ENCODE assay signal across 30 cellular contexts in the genomic region with DNA sequence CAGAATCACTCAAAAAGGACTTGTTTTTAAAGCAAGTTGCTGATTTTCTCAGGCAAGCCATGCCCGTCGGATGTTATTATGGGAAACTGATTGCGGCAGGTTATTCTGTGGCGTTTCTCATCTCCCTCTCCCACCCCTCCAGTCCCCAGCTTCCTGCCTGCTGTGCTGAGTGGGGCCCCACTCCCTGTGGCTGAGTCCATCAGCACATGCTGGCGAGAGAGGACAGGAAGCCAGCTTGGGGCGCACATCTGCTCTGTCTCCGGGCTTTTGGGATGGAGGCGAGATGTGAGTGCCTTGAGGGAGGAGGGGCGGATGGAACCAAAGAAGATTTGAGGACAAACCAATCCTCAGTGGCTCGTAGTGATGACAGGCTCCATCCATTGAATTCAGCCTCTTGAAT.
DNase-seq lines count a peak whose midpoint lies in the region; ATAC-seq and TF ChIP-seq lines count a peak whose summit lies in the region.
"Had no signal": no experiment of that assay in that cellular context is flagged by ENCODE, and none has a peak within 500 bp of the region (broad histone marks: within the 10 kb centered on the region; RNA-seq: fewer than 3 reads in every experiment).

No MANE protein-coding gene starts in this region.

- DNase-seq in SK-N-SH (peak; percentile 35), SJSA1 (ENCODE audit: low read depth in 1 of 2, low spot score in 2 of 2) (no peak), mesenchymal stem cell (no peak), NCI-H1105 (lab: John Stamatoyannopoulos, UW) (no peak), GM10266 (ENCODE audit: extremely low spot score) (no peak), activated gamma-delta T cell (lab: John Stamatoyannopoulos, UW) (no peak)
- DNase-seq: activated CD4-positive, alpha-beta T cell treated with anti-CD3 and anti-CD28 coated beads, Interleukin-2, amount 10 ng/mL, durations not matched to agents 24 days and 14 days; activated naive CD4-positive, alpha-beta T cell treated with Interleukin-2 at 50 U/mL for 16 hours; activated T-cell treated with anti-CD3 and anti-CD28 coated beads, Interleukin-2, amount 50 U/mL, for 48 hours; DMS53; effector memory CD8-positive, alpha-beta T cell; foreskin melanocyte; H7; hypothalamus; left lung; midbrain; NCI-H1092 treated with DMSO at 0.1 percent for 48 hours; NCI-H2029; NCI-H226; PC-3; right cardiac atrium; SIG-M5; stimulated activated CD4-positive, alpha-beta T cell treated with anti-CD3 and anti-CD28 coated beads, Interleukin-4, amount 100 ng/mL, for 4 hours; stimulated activated naive CD4-positive, alpha-beta T cell treated with Interleukin-2 at 50 U/mL for 16 hours had no signal

- peak overlapping the region; percentile 22 for H2BK120ac ChIP-seq in mesenchymal stem cell (ENCODE audit: low read depth, low read length)

- TF ChIP-seq EP300 in SK-N-SH (IDR thresholded peaks at IDR 0.05; ENCODE audit: borderline replicate concordance in 1 of 2, low read depth in 1 of 2, low read length in 1 of 2), result no peak

- no peaks in the 10 kb centered on the region for H3K79me2 ChIP-seq in SK-N-SH (ENCODE audit: insufficient read depth)

- H3K79me1 ChIP-seq in mesenchymal stem cell (replicated peaks; ENCODE audit: low read length, poor library complexity, severe bottlenecking), result peaks cover 31% of the 10 kb centered on the region

- no peak overlapping the region for H3K27ac ChIP-seq in SK-N-SH (ENCODE audit: low read depth in 2 of 2, low read length in 1 of 2)
- H3K27ac ChIP-seq in SJSA1, result peak overlapping the region; percentile 51
- H3K27ac ChIP-seq in mesenchymal stem cell (ENCODE audit: low read length, poor library complexity, severe bottlenecking), result no peak overlapping the region
- H3K27ac ChIP-seq: 22Rv1, HL-60, thoracic aorta had no signal

- no peak overlapping the region for H3K4me3 ChIP-seq in SK-N-SH (ENCODE audit: low read depth in 2 of 2, low read length in 1 of 2)
- no peak overlapping the region for H3K4me3 ChIP-seq in SJSA1
- no peak overlapping the region for H3K4me3 ChIP-seq in mesenchymal stem cell (ENCODE audit: insufficient read depth in 1 of 2, low read depth in 1 of 2, low read length in 2 of 2)
- H3K4me3 ChIP-seq: left lung, thoracic aorta had no signal

- H3K4me1 ChIP-seq in SK-N-SH (ENCODE audit: control insufficient read depth in 1 of 2, insufficient read depth in 2 of 2, low read depth in 1 of 2, low read length in 1 of 2) (peaks cover 10 to 25% of the 10 kb centered on the region in 2 experiments; a peak in 2 of 4 replicates), SJSA1 (replicated peaks) (peaks cover 61% of the 10 kb centered on the region), mesenchymal stem cell (ENCODE audit: control insufficient read depth, insufficient read depth, low read depth, low read length) (peaks cover 31% of the 10 kb centered on the region)

- peak overlapping the region; percentile 55 for H2BK15ac ChIP-seq in mesenchymal stem cell (ENCODE audit: low read depth, poor library complexity, severe bottlenecking)

- no peak overlapping the region for H2BK5ac ChIP-seq in mesenchymal stem cell (ENCODE audit: low read depth, low read length, poor library complexity, severe bottlenecking)

- H3F3A ChIP-seq in SK-N-SH (replicated peaks; ENCODE audit: insufficient read depth), result no peaks in the 10 kb centered on the region

- no peak overlapping the region for H3K9ac ChIP-seq in SK-N-SH
- H3K9ac ChIP-seq in mesenchymal stem cell (ENCODE audit: low read length), result no peak overlapping the region

- no peak for TF ChIP-seq RAD21 in SK-N-SH (IDR thresholded peaks at IDR 0.05; ENCODE audit: low read length)

- 80% methylated on average over 10 of the region's 10 CpGs for WGBS in SK-N-SH (ENCODE audit: low lambda C conversion rate)
- 79% methylated on average over 8 of the region's 10 CpGs for WGBS in mesenchymal stem cell

- ATAC-seq in SK-N-SH treated with all-trans-retinoic acid at 6 μM for 48 hours (no peak), HG02610 (IDR thresholded peaks at IDR 0.05; ENCODE audit: unreplicated experiment) (no peak)
- ATAC-seq: effector memory CD8-positive, alpha-beta T cell; esophagus mucosa; left lung; PC-3; right cardiac atrium had no signal

- no peak overlapping the region for H2AFZ ChIP-seq in SK-N-SH (ENCODE audit: low read depth)
- no peak overlapping the region for H2AFZ ChIP-seq in mesenchymal stem cell (ENCODE audit: low read depth, low read length)

- no peak overlapping the region for H3K14ac ChIP-seq in mesenchymal stem cell (ENCODE audit: low read length in 2 of 2)

- H4K8ac ChIP-seq in mesenchymal stem cell (ENCODE audit: low read length), result no peak overlapping the region

- H2AK5ac ChIP-seq in mesenchymal stem cell (ENCODE audit: low read length, severe bottlenecking), result no peak overlapping the region

- no peaks in the 10 kb centered on the region for H4K20me1 ChIP-seq in SK-N-SH (ENCODE audit: insufficient read depth)

- peak overlapping the region in 1 of 2 experiments; percentile 5 for H3K4ac ChIP-seq in mesenchymal stem cell (ENCODE audit: low read depth in 1 of 2, low read length in 2 of 2)

- H3K9me3 ChIP-seq in SK-N-SH (no peaks in the 10 kb centered on the region), SJSA1 (replicated peaks) (no peaks in the 10 kb centered on the region), mesenchymal stem cell (ENCODE audit: control insufficient read depth, low read length) (no peaks in the 10 kb centered on the region)
- H3K9me3 ChIP-seq: left lung, thoracic aorta had no signal

- peak overlapping the region in 1 of 2 experiments; percentile 87 for H2BK12ac ChIP-seq in mesenchymal stem cell (ENCODE audit: low read length in 2 of 2)

- CTCF ChIA-PET in SK-N-SH (lab: Yijun Ruan, JAX), result interaction anchor here (1.4 kb wide), 1 partner anchor 70 kb away, joined by 3 read pairs; no protein-coding TSS in a partner anchor

- H4K91ac ChIP-seq in mesenchymal stem cell (ENCODE audit: low read length), result peak overlapping the region; percentile 25

- peak overlapping the region in 1 of 2 experiments; percentile 15 for H3K18ac ChIP-seq in mesenchymal stem cell (ENCODE audit: low read depth in 1 of 2, low read length in 2 of 2)

- H3K36me3 ChIP-seq in SK-N-SH (replicated peaks in 1 of 2; ENCODE audit: control insufficient read depth in 1 of 2, insufficient read depth in 2 of 2, low read length in 1 of 2) (no peaks in the 10 kb centered on the region), SJSA1 (peaks cover 46% of the 10 kb centered on the region), mesenchymal stem cell (ENCODE audit: control insufficient read depth in 1 of 2, insufficient read depth in 2 of 2, low read depth in 1 of 2, low read length in 2 of 2) (peaks cover 11 to 12% of the 10 kb centered on the region in 2 experiments)
- H3K36me3 ChIP-seq: thoracic aorta had no signal

- H3K27me3 ChIP-seq in SK-N-SH (ENCODE audit: insufficient read depth) (no peaks in the 10 kb centered on the region), SJSA1 (replicated peaks) (no peaks in the 10 kb centered on the region), mesenchymal stem cell (ENCODE audit: control insufficient read depth in 1 of 2, insufficient read depth in 1 of 2, low read length in 2 of 2) (no peaks in the 10 kb centered on the region)
- H3K27me3 ChIP-seq: left lung had no signal

- TF ChIP-seq CTCF in SK-N-SH (IDR thresholded peaks at IDR 0.05) (no peak), GM10266 (IDR thresholded peaks at IDR 0.05; ENCODE audit: control insufficient read depth, insufficient read depth, low read depth, missing control alignments) (no peak)

- POLR2A ChIA-PET in SK-N-SH (lab: Yijun Ruan, JAX), result no interaction called here

- H3K23ac ChIP-seq in mesenchymal stem cell (ENCODE audit: low read length in 2 of 2), result no peak overlapping the region

- H3K9me2 ChIP-seq in SK-N-SH, result no peaks in the 10 kb centered on the region

- H3K4me2 ChIP-seq in SK-N-SH (no peak overlapping the region), mesenchymal stem cell (ENCODE audit: low read length, poor library complexity, severe bottlenecking) (no peak overlapping the region)

TF ChIP-seq in SK-N-SH, 30 proteins besides CTCF, POLR2A, EP300 and RAD21 (continues in another document):
- TF ChIP-seq TEAD4 (IDR thresholded peaks at IDR 0.05; ENCODE audit: borderline replicate concordance, insufficient read depth) (no peak), ELF1 (IDR thresholded peaks at IDR 0.05) (no peak), MXI1 (IDR thresholded peaks at IDR 0.05; ENCODE audit: low read depth, low read length) (no peak), CHD2 (IDR thresholded peaks at IDR 0.05; ENCODE audit: low read length, partially characterized antibody) (no peak), RXRA (IDR thresholded peaks at IDR 0.05; ENCODE audit: borderline replicate concordance, low read depth) (no peak), GATA2 (CRISPR knock-in tag; IDR thresholded peaks at IDR 0.05) (no peak)
- TF ChIP-seq, protein P1, sequence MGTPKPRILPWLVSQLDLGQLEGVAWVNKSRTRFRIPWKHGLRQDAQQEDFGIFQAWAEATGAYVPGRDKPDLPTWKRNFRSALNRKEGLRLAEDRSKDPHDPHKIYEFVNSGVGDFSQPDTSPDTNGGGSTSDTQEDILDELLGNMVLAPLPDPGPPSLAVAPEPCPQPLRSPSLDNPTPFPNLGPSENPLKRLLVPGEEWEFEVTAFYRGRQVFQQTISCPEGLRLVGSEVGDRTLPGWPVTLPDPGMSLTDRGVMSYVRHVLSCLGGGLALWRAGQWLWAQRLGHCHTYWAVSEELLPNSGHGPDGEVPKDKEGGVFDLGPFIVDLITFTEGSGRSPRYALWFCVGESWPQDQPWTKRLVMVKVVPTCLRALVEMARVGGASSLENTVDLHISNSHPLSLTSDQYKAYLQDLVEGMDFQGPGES (IDR thresholded peaks at IDR 0.05; ENCODE audit: low read depth, low read length), result no peak

TF ChIP-seq in SK-N-SH treated with all-trans-retinoic acid at 6 μM for 48 hours, 23 proteins besides CTCF, POLR2A, EP300 and RAD21 (continues in another document):
- no peak for TF ChIP-seq ARNTL (CRISPR knock-in tag; IDR thresholded peaks at IDR 0.05; ENCODE audit: borderline replicate concordance, low read depth)
- no peak for TF ChIP-seq PPARA (CRISPR knock-in tag; IDR thresholded peaks at IDR 0.05; ENCODE audit: borderline replicate concordance)
- TF ChIP-seq TCF4 (CRISPR knock-in tag; IDR thresholded peaks at IDR 0.05; ENCODE audit: borderline replicate concordance), result no peak
- TF ChIP-seq SNAI2 (CRISPR knock-in tag; IDR thresholded peaks at IDR 0.05), result no peak
- TF ChIP-seq, protein P2, sequence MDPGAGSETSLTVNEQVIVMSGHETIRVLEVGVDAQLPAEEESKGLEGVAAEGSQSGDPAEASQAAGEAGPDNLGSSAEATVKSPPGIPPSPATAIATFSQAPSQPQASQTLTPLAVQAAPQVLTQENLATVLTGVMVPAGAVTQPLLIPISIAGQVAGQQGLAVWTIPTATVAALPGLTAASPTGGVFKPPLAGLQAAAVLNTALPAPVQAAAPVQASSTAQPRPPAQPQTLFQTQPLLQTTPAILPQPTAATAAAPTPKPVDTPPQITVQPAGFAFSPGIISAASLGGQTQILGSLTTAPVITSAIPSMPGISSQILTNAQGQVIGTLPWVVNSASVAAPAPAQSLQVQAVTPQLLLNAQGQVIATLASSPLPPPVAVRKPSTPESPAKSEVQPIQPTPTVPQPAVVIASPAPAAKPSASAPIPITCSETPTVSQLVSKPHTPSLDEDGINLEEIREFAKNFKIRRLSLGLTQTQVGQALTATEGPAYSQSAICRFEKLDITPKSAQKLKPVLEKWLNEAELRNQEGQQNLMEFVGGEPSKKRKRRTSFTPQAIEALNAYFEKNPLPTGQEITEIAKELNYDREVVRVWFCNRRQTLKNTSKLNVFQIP (CRISPR knock-in tag; IDR thresholded peaks at IDR 0.05; ENCODE audit: borderline replicate concordance, low read depth), result no peak
